ENCODE assay signal across 22 cellular contexts in the genomic region with DNA sequence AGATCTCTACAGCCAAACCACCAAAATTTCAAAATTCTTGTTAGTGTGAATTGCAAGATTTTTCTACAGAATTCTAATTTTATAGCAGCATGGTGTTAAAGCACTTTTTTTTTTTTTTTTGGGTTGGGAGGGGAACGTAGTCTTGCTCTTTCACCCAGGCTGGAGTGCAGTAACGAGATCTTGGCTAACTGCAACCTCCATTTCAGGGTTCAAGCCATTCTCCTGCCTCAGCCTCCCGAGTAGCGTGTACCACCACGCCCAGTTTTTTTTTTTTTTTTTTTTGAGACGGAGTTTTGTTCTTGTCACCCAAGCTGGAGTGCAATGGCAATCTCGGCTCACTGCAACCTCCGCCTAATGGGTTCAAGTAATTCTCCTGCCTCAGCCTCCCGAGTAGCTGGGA. TPM values are rescaled to one million over a fixed set of nuclear protein-coding genes. Genes with fewer than 3 reads are reported as not detected.
DNase-seq lines count a peak whose midpoint lies in the region; ATAC-seq, FAIRE-seq and TF ChIP-seq lines count a peak whose summit lies in the region.
"Had no signal": no experiment of that assay in that cellular context is flagged by ENCODE, and none has a peak within 500 bp of the region (broad histone marks: within the 10 kb centered on the region; RNA-seq: fewer than 3 reads in every experiment).

No MANE protein-coding gene starts in this region.

- FAIRE-seq in GM12878 (lab: Jason Lieb, UNC), result no peak
- FAIRE-seq: A204.1, GM12891, H54 had no signal

- WGBS in SK-N-SH (ENCODE audit: low lambda C conversion rate), result 92% methylated on average over 9 of the region's 9 CpGs
- WGBS in GM12878 (ENCODE audit: insufficient coverage, insufficient replicate concordance, low lambda C conversion rate, missing lambda C conversion rate), result 90% methylated on average over 6 of the region's 9 CpGs
- 62 to 81% (median 72%) methylated on average over 9 of the region's 9 CpGs for WGBS in psoas muscle, 3 donors

- H3K79me2 ChIP-seq in SK-N-SH (ENCODE audit: insufficient read depth), result peaks cover 99% of the 10 kb centered on the region
- peaks cover 100% of the 10 kb centered on the region for H3K79me2 ChIP-seq in MM.1S (ENCODE audit: low read length)
- H3K79me2 ChIP-seq in GM12878 (ENCODE audit: control insufficient read depth, insufficient read depth, low read length), result peaks cover 96% of the 10 kb centered on the region

- H3K4me2 ChIP-seq in SK-N-SH (peak overlapping the region; percentile 28; the same call in 1 of the 2 replicates), MM.1S (ENCODE audit: low read depth, low read length) (peak overlapping the region; percentile 75), GM12878 (ENCODE audit: control insufficient read depth, insufficient read depth) (peak overlapping the region; percentile 82)
- H3K4me2 ChIP-seq: BLaER1 had no signal

- SMC1A ChIA-PET in GM12878 (lab: Charles Lee; ENCODE audit: uncharacterized antibody, unreplicated experiment), result interaction anchor here (2.2 to 5.1 kb wide), 5 partner anchors 11 to 50 kb away, joined by 11 to 87 read pairs (median 45); partner anchors contain the start of gene ARHGAP18

- intact Hi-C loops in GM12878 (cut with micrococcal nuclease; ENCODE audit: unreplicated experiment), result no loop called here
- intact Hi-C loops in psoas muscle (cut with DNase I), result no loop called here

- no peak for TF ChIP-seq EP300 in SK-N-SH (IDR thresholded peaks at IDR 0.05; ENCODE audit: borderline replicate concordance in 1 of 2, low read depth in 1 of 2, low read length in 1 of 2)
- no peak for TF ChIP-seq EP300 in GM12878 (IDR thresholded peaks at IDR 0.05; ENCODE audit: borderline replicate concordance in 1 of 2, control insufficient read depth in 1 of 2, low read depth in 2 of 2, low read length in 2 of 2)

- H3K4me3 ChIP-seq in SK-N-SH (ENCODE audit: low read depth in 2 of 2, low read length in 1 of 2) (no peak overlapping the region), MM.1S (ENCODE audit: low read length) (no peak overlapping the region), GM12878 (no peak overlapping the region), psoas muscle (no peak overlapping the region), brain microvascular endothelial cell (ENCODE audit: low read depth, low read length) (no peak overlapping the region)
- H3K4me3 ChIP-seq: BLaER1, HAP-1 had no signal

- H3F3A ChIP-seq in SK-N-SH (replicated peaks; ENCODE audit: insufficient read depth) (peaks cover 34% of the 10 kb centered on the region), MM.1S (ENCODE audit: insufficient read depth, low read length) (peaks cover 13% of the 10 kb centered on the region; the same call in 1 of the 2 replicates)

- H3K9me2 ChIP-seq in SK-N-SH (no peaks in the 10 kb centered on the region), MM.1S (replicated peaks; ENCODE audit: insufficient read depth, low read length) (no peaks in the 10 kb centered on the region)

- BruUV-seq in GM12878 (replicated peaks; lab: Mats Ljungman, UMichigan), result no TSS peak

- H3K4me1 ChIP-seq in SK-N-SH (ENCODE audit: control insufficient read depth in 1 of 2, insufficient read depth in 2 of 2, low read depth in 1 of 2, low read length in 1 of 2) (peaks cover 0 to 66% of the 10 kb centered on the region in 2 experiments; a peak in 2 of 4 replicates), MM.1S (ENCODE audit: low read length) (peaks cover 59% of the 10 kb centered on the region), GM12878 (ENCODE audit: control insufficient read depth, insufficient read depth, low read length) (peaks cover 51% of the 10 kb centered on the region), psoas muscle (peaks cover 65% of the 10 kb centered on the region)

- in situ Hi-C loops in GM12878 (cut with MboI), result no loop called here
- in situ Hi-C loops in brain microvascular endothelial cell (cut with HindIII; ENCODE audit: low pct_ligation_motif_present, low sequenced_read_pairs), result no loop called here

- H4K20me1 ChIP-seq in SK-N-SH (ENCODE audit: insufficient read depth) (no peaks in the 10 kb centered on the region), MM.1S (ENCODE audit: insufficient read depth, low read length) (no peaks in the 10 kb centered on the region), GM12878 (ENCODE audit: control insufficient read depth, insufficient read depth) (no peaks in the 10 kb centered on the region)
- H4K20me1 ChIP-seq: BLaER1 had no signal

- H3K9me3 ChIP-seq in SK-N-SH (no peaks in the 10 kb centered on the region), MM.1S (replicated peaks; ENCODE audit: insufficient read depth, low read length) (no peaks in the 10 kb centered on the region), GM12878 (replicated peaks; ENCODE audit: control insufficient read depth, insufficient read depth, low read length) (no peaks in the 10 kb centered on the region), psoas muscle (no peaks in the 10 kb centered on the region)
- H3K9me3 ChIP-seq: HAP-1 had no signal

- RAD21 ChIA-PET in GM12878 (lab: Charles Lee; ENCODE audit: unreplicated experiment), result interaction anchor here (0.7 to 4.5 kb wide), 5 partner anchors 11 to 217 kb away, joined by 4 to 46 read pairs (median 11); partner anchors contain the start of gene ARHGAP18

- H3K9ac ChIP-seq in SK-N-SH, result no peak overlapping the region
- peak overlapping the region; percentile 22; the same call in 1 of the 2 replicates for H3K9ac ChIP-seq in MM.1S (ENCODE audit: low read length)
- no peak overlapping the region for H3K9ac ChIP-seq in GM12878 (ENCODE audit: control insufficient read depth, insufficient read depth, low read length)
- H3K9ac ChIP-seq: BLaER1 had no signal

- H2AFZ ChIP-seq in SK-N-SH (ENCODE audit: low read depth) (no peak overlapping the region), MM.1S (ENCODE audit: low read length) (no peak overlapping the region), GM12878 (ENCODE audit: control insufficient read depth, low read depth, low read length) (no peak overlapping the region)

- peaks cover 0 to 31% of the 10 kb centered on the region in 2 experiments for H3K36me3 ChIP-seq in SK-N-SH (replicated peaks in 1 of 2; ENCODE audit: control insufficient read depth in 1 of 2, insufficient read depth in 2 of 2, low read length in 1 of 2)
- no peaks in the 10 kb centered on the region for H3K36me3 ChIP-seq in MM.1S (replicated peaks; ENCODE audit: insufficient read depth, low read length)
- H3K36me3 ChIP-seq in GM12878 (ENCODE audit: control insufficient read depth in 2 of 2, insufficient read depth in 2 of 2, low read length in 1 of 2), result peaks cover 0 to 5% of the 10 kb centered on the region in 2 experiments; a peak in 2 of 4 replicates
- H3K36me3 ChIP-seq in psoas muscle (ENCODE audit: insufficient read depth in 1 of 2, low read depth in 1 of 2), result no peaks in the 10 kb centered on the region
- H3K36me3 ChIP-seq in brain microvascular endothelial cell (replicated peaks), result no peaks in the 10 kb centered on the region
- H3K36me3 ChIP-seq: BLaER1, HAP-1 had no signal

- POLR2A ChIA-PET in SK-N-SH (lab: Yijun Ruan, JAX) (no interaction called here), GM12878 (lab: Charles Lee) (interaction anchor here (1.0 to 4.2 kb wide), 6 partner anchors 10 to 46 kb away, joined by 4 to 50 read pairs (median 10); partner anchors contain the start of gene ARHGAP18)

- DNase-seq in SK-N-SH (no peak), MM.1S (no peak), GM12878 (ENCODE audit: low read depth, low spot score) (no peak), psoas muscle (no peak), brain microvascular endothelial cell (no peak), NCI-H2107 (lab: John Stamatoyannopoulos, UW) (no peak)
- DNase-seq in effector CD4-positive, alpha-beta T cell, result no peak
- DNase-seq: Caco-2; CD4-positive, CD25-positive, alpha-beta regulatory T cell; CD8-positive, alpha-beta T cell; DMS153; DND-41; GDM1; GOT3 had no signal

- CTCF ChIA-PET in SK-N-SH (lab: Yijun Ruan, JAX) (interaction anchor here (2.2 kb wide), 1 partner anchor 100 kb away, joined by 5 read pairs; no protein-coding TSS in a partner anchor), GM12878 (lab: Yijun Ruan, JAX) (interaction anchor here (1.6 to 2.3 kb wide), 2 partner anchors 11 to 76 kb away, joined by 4 to 22 read pairs; partner anchors contain the start of gene ARHGAP18)

- no peak for TF ChIP-seq POLR2A in GM12878 (IDR thresholded peaks at IDR 0.05; ENCODE audit: low read depth, low read length)

- TF ChIP-seq RAD21 in SK-N-SH (IDR thresholded peaks at IDR 0.05; ENCODE audit: low read length) (no peak), GM12878 (IDR thresholded peaks at IDR 0.05; ENCODE audit: insufficient read depth, low read depth, low read length) (no peak)

- H3K27ac ChIP-seq in SK-N-SH (ENCODE audit: low read depth in 2 of 2, low read length in 1 of 2), result peak overlapping the region in 1 of 2 experiments; percentile 97; a peak in 2 of 4 replicates
- H3K27ac ChIP-seq in MM.1S (ENCODE audit: low read length), result peak overlapping the region; percentile 53; the same call in 1 of the 2 replicates
- H3K27ac ChIP-seq in GM12878 (ENCODE audit: control insufficient read depth, insufficient read depth), result peak overlapping the region; percentile 60
- peak overlapping the region; percentile 77 for H3K27ac ChIP-seq in psoas muscle
- no peak overlapping the region for H3K27ac ChIP-seq in brain microvascular endothelial cell
- H3K27ac ChIP-seq: 22Rv1, BLaER1, C4-2B had no signal

- ATAC-seq in SK-N-SH treated with all-trans-retinoic acid at 6 μM for 48 hours (no peak), GM12878 (no peak), psoas muscle (no peak)
- ATAC-seq: CD8-positive, alpha-beta T cell had no signal

- no peaks in the 10 kb centered on the region for H3K27me3 ChIP-seq in SK-N-SH (ENCODE audit: insufficient read depth)
- H3K27me3 ChIP-seq in MM.1S (replicated peaks; ENCODE audit: insufficient read depth, low read length), result no peaks in the 10 kb centered on the region
- no peaks in the 10 kb centered on the region for H3K27me3 ChIP-seq in GM12878 (replicated peaks in 1 of 2; ENCODE audit: control insufficient read depth in 2 of 2, insufficient read depth in 2 of 2, low read length in 1 of 2)
- H3K27me3 ChIP-seq in psoas muscle (ENCODE audit: insufficient read depth in 3 of 3, low read length in 2 of 3), result no peaks in the 10 kb centered on the region
- no peaks in the 10 kb centered on the region for H3K27me3 ChIP-seq in brain microvascular endothelial cell (replicated peaks)
- H3K27me3 ChIP-seq: BLaER1 had no signal

- TF ChIP-seq CTCF in SK-N-SH (IDR thresholded peaks at IDR 0.05), result no peak
- no peak for TF ChIP-seq CTCF in MM.1S (IDR thresholded peaks at IDR 0.05; ENCODE audit: low read length)
- no peak for TF ChIP-seq CTCF in GM12878 (IDR thresholded peaks at IDR 0.05 in 2 of 3, conservative IDR thresholded peaks at IDR 0.05 in 1 of 3; ENCODE audit: control insufficient read depth in 2 of 3, extremely low read depth in 1 of 3, insufficient read depth in 1 of 3, low read depth in 3 of 3, low read length in 3 of 3)
- no peak for TF ChIP-seq CTCF in psoas muscle (IDR thresholded peaks at IDR 0.05)
- TF ChIP-seq CTCF in brain microvascular endothelial cell (IDR thresholded peaks at IDR 0.05; ENCODE audit: low read depth, low read length, missing control alignments), result no peak

RNA-seq across cellular contexts. Expression of gene ARHGAP18, which starts 11.5 kb away (rescaled TPM):
- polyA plus RNA-seq in SK-N-SH (2012; rRNA removed), result 25.0 and 32.8 TPM in 2 replicates
- 38.9 and 45.2 TPM in 2 replicates for polyA plus RNA-seq in SK-N-SH (2012; cell fraction: cytosol; rRNA removed)
- 10.2 and 20.0 TPM in 2 replicates for polyA plus RNA-seq in SK-N-SH (2012; cell fraction: nucleus; rRNA removed)
- total RNA-seq in GM12878 (2013; cell fraction: nucleolus; rRNA removed), result 71.9 and 73.5 TPM in 2 replicates
- total RNA-seq in GM12878 (2014; rRNA removed), result 32.4 and 39.0 TPM in 2 replicates
- total RNA-seq in GM12878 (2014; rRNA removed; fragmentation: Illumina TruSeq; extraction: Trizol), result 52.1 and 52.2 TPM in 2 replicates
- 32.3 and 35.0 TPM in 2 replicates for total RNA-seq in GM12878 (2021)
- 11.8 TPM for polyA plus RNA-seq in GM12878 (2011; ENCODE audit: low read depth)
- 37.7 and 62.0 TPM in 2 replicates for polyA plus RNA-seq in GM12878 (2011; rRNA removed)
- polyA plus RNA-seq in GM12878 (2011; cell fraction: cytosol; rRNA removed), result 12.4 and 14.5 TPM in 2 replicates
- polyA plus RNA-seq in GM12878 (2011; cell fraction: nucleus; rRNA removed), result 14.1 and 17.3 TPM in 2 replicates
- polyA plus RNA-seq in GM12878 (2012), result 20.8 and 37.4 TPM in 2 replicates
- polyA plus RNA-seq in GM12878 (2014; fragmentation: Illumina TruSeq; extraction: Trizol), result 37.5 and 45.8 TPM in 2 replicates
- 10 to 100 TPM; 24.9 to 28.0 TPM for polyA plus RNA-seq in GM12878 (2014; fragmentation: Nextera tagmentation; extraction: Ambion mirVana)
- 14.8 and 18.2 TPM in 2 replicates for polyA plus RNA-seq in GM12878 (2014; rRNA removed)
- polyA plus RNA-seq in GM12878 (2016; fragmentation: Nextera tagmentation; extraction: Ambion mirVana), result 10 to 100 TPM; 29.7 to 31.1 TPM
- 37.0 and 39.1 TPM in 2 replicates for polyA minus RNA-seq in GM12878 (2011; rRNA and poly(A)+ RNA removed)
- polyA minus RNA-seq in GM12878 (2011; cell fraction: cytosol; rRNA and poly(A)+ RNA removed), result 17.6 and 19.8 TPM in 2 replicates
- 38.1 and 42.7 TPM in 2 replicates for polyA minus RNA-seq in GM12878 (2011; cell fraction: nucleus; rRNA and poly(A)+ RNA removed)
- total RNA-seq in psoas muscle, result 1 to 10 TPM; 5.2 to 6.8 (median 5.5) TPM
- 1 to 10 TPM; 1.6 to 6.0 (median 4.3) TPM for polyA plus RNA-seq in psoas muscle

Comparison
In these comparisons a context has a peak if more than half of its experiments do, and no peak if none do; other contexts are left out.
1. H3K4me2 ChIP-seq: peak in every context shown above with its lines; median percentile 82 in GM12878; 75 in MM.1S; 28 in SK-N-SH.